ENCODE assay signal across 1 cellular context in genomic region chr12:107492393-107493134, GRCh38.
A peak's percentile ranks its signal among the peaks of the same experiment; 100 is the strongest.
TF ChIP-seq lines count a peak whose summit lies in the region.

No MANE protein-coding gene starts in this region.

TF ChIP-seq in HepG2, 621 proteins besides CTCF, POLR2A, EP300 and RAD21 (continued from another document and continues in another):
- no peak for TF ChIP-seq IRF9 (CRISPR knock-in tag; IDR thresholded peaks at IDR 0.05; ENCODE audit: borderline replicate concordance)
- no peak for TF ChIP-seq ZNF296 (CRISPR knock-in tag; conservative IDR thresholded peaks at IDR 0.05)
- no peak for TF ChIP-seq HCFC1 (IDR thresholded peaks at IDR 0.05; ENCODE audit: low read depth, low read length)
- peak; percentile 73 for TF ChIP-seq PAXIP1 (CRISPR knock-in tag; conservative IDR thresholded peaks at IDR 0.05)
- TF ChIP-seq TEAD3 (CRISPR knock-in tag; optimal IDR thresholded peaks at IDR 0.05; ENCODE audit: borderline replicate concordance), result no peak
- no peak for TF ChIP-seq XRCC5 (optimal IDR thresholded peaks at IDR 0.05; ENCODE audit: low read length)
- no peak for TF ChIP-seq NFIB (CRISPR knock-in tag; IDR thresholded peaks at IDR 0.05; ENCODE audit: borderline replicate concordance)
- TF ChIP-seq ARNT (IDR thresholded peaks at IDR 0.05), result no peak
- no peak for TF ChIP-seq MAZ (IDR thresholded peaks at IDR 0.05; ENCODE audit: borderline replicate concordance, low read depth, low read length)
- no peak for TF ChIP-seq MAZ (CRISPR knock-in tag; IDR thresholded peaks at IDR 0.05; ENCODE audit: low read depth)
- TF ChIP-seq ZBED4 (CRISPR knock-in tag; IDR thresholded peaks at IDR 0.05; ENCODE audit: borderline replicate concordance), result no peak
- no peak for TF ChIP-seq RFX3 (CRISPR knock-in tag; IDR thresholded peaks at IDR 0.05)
- TF ChIP-seq MXI1 (IDR thresholded peaks at IDR 0.05; ENCODE audit: borderline replicate concordance, low read depth, low read length), result no peak
- no peak for TF ChIP-seq ZIK1 (CRISPR knock-in tag; IDR thresholded peaks at IDR 0.05; ENCODE audit: borderline replicate concordance, low read depth)
- no peak for TF ChIP-seq ZBTB38 (CRISPR knock-in tag; IDR thresholded peaks at IDR 0.05)
- TF ChIP-seq ADNP (CRISPR knock-in tag; IDR thresholded peaks at IDR 0.05), result no peak
- no peak for TF ChIP-seq HNRNPH1 (optimal IDR thresholded peaks at IDR 0.05; ENCODE audit: low read depth, low read length)
- no peak for TF ChIP-seq JUN (CRISPR knock-in tag; IDR thresholded peaks at IDR 0.05)
- TF ChIP-seq PRDM10 (CRISPR knock-in tag; IDR thresholded peaks at IDR 0.05; ENCODE audit: low read depth), result no peak
- TF ChIP-seq HMG20B (CRISPR knock-in tag; conservative IDR thresholded peaks at IDR 0.05), result no peak
- no peak for TF ChIP-seq ZNF253 (CRISPR knock-in tag; IDR thresholded peaks at IDR 0.05; ENCODE audit: borderline replicate concordance)
- no peak for TF ChIP-seq ZNF891 (CRISPR knock-in tag; IDR thresholded peaks at IDR 0.05)
- TF ChIP-seq ZNF737 (CRISPR knock-in tag; IDR thresholded peaks at IDR 0.05; ENCODE audit: borderline replicate concordance), result no peak
- no peak for TF ChIP-seq HDAC6 (IDR thresholded peaks at IDR 0.05; ENCODE audit: low read depth, low read length)
- no peak for TF ChIP-seq ZNF761 (CRISPR knock-in tag; conservative IDR thresholded peaks at IDR 0.05)
- TF ChIP-seq SMAD9 (CRISPR knock-in tag; IDR thresholded peaks at IDR 0.05), result no peak
- TF ChIP-seq HDAC1 (CRISPR knock-in tag; IDR thresholded peaks at IDR 0.05), result 0 out of 2 replicates have a peak, but pooled peaks have one; percentile 37
- no peak for TF ChIP-seq PBX2 (CRISPR knock-in tag; IDR thresholded peaks at IDR 0.05)
- no peak for TF ChIP-seq ATF7-NPFF (CRISPR knock-in tag; IDR thresholded peaks at IDR 0.05; ENCODE audit: low read depth)
- TF ChIP-seq HIC2 (CRISPR knock-in tag; IDR thresholded peaks at IDR 0.05; ENCODE audit: low read depth), result peak; percentile 94; the same call in 1 of the 2 replicates
- TF ChIP-seq MTA1 (CRISPR knock-in tag; IDR thresholded peaks at IDR 0.05; ENCODE audit: borderline replicate concordance), result no peak
- no peak for TF ChIP-seq THAP8 (CRISPR knock-in tag; IDR thresholded peaks at IDR 0.05; ENCODE audit: borderline replicate concordance)
- TF ChIP-seq FOXP4 (CRISPR knock-in tag; IDR thresholded peaks at IDR 0.05), result 0 out of 2 replicates have a peak, but pooled peaks have one; percentile 27
- peak; percentile 17; the same call in 1 of the 2 replicates for TF ChIP-seq GABPB1 (CRISPR knock-in tag; IDR thresholded peaks at IDR 0.05)
- no peak for TF ChIP-seq TRAFD1 (CRISPR knock-in tag; IDR thresholded peaks at IDR 0.05; ENCODE audit: borderline replicate concordance)
- TF ChIP-seq TOPORS (CRISPR knock-in tag; IDR thresholded peaks at IDR 0.05), result no peak
- TF ChIP-seq ZNF691 (CRISPR knock-in tag; IDR thresholded peaks at IDR 0.05; ENCODE audit: borderline replicate concordance, low read depth), result no peak
- TF ChIP-seq ZKSCAN5 (CRISPR knock-in tag; IDR thresholded peaks at IDR 0.05), result no peak
- TF ChIP-seq ZNF616 (CRISPR knock-in tag; IDR thresholded peaks at IDR 0.05; ENCODE audit: low read depth), result no peak
- no peak for TF ChIP-seq SOX6 (IDR thresholded peaks at IDR 0.05)
- 0 out of 2 replicates have a peak, but pooled peaks have one; percentile 24 for TF ChIP-seq SOX6 (CRISPR knock-in tag; IDR thresholded peaks at IDR 0.05)
- TF ChIP-seq EEA1 (CRISPR knock-in tag; IDR thresholded peaks at IDR 0.05; ENCODE audit: borderline replicate concordance), result no peak
